8 cellular contexts compared by ENCODE assay signal in the genomic region with DNA sequence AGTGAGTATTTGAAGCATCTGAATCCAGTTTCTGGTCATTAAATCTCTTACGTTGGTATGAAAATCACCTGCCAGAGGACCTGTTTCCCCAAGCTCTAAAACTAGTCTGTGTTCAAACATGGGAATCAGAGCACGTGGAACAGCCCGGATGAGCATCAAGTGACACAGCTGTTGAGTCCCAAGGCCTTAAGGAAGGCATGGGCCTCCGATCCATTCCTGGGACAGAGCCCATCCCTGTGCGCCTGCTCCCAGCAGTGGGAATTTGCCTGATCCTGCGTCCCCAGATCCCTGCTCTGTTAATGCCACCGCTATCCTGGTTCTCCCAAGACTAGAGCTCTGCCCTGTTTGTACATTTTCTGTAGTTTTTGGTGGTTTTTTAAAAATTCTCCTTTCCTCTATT.
"Had no signal": no experiment of that assay in that cellular context is flagged by ENCODE, and none has a peak within 500 bp of the region (broad histone marks: within the 10 kb centered on the region; RNA-seq: fewer than 3 reads in every experiment).

No MANE protein-coding gene starts in this region.

- H3K9me3 Mint-ChIP-seq: HFFc6 had no signal

- H3K9me3 ChIP-seq: HAP-1 had no signal

- H3K27ac Mint-ChIP-seq: HFFc6, IgD-negative memory B cell had no signal

- H3K4me3 Mint-ChIP-seq: HFFc6, IgD-negative memory B cell had no signal

- FAIRE-seq: HepG2 had no signal

- H3K36me3 ChIP-seq: HAP-1 had no signal

- H3K4me3 ChIP-seq: HAP-1 had no signal

- ATAC-seq: HCT116, HepG2 had no signal

- DNase-seq: GOT3, H7, HFFc6 had no signal

- H3K4me1 ChIP-seq: HAP-1 had no signal

- H3K27ac ChIP-seq: HL-60 had no signal
